ENCODE assay signal across 13 cellular contexts in genomic region chr21:17921579-17922530, GRCh38.
DNase-seq lines count a peak whose midpoint lies in the region; ATAC-seq and TF ChIP-seq lines count a peak whose summit lies in the region.
"Had no signal": no experiment of that assay in that cellular context is flagged by ENCODE, and none has a peak within 500 bp of the region (broad histone marks: within the 10 kb centered on the region; RNA-seq: fewer than 3 reads in every experiment).

No MANE protein-coding gene starts in this region.

- 44 to 56% methylated on average over 2 of the region's 2 CpGs for WGBS in testis, 2 donors

- ATAC-seq in foreskin keratinocyte (peak; percentile 97), GM21381 (IDR thresholded peaks at IDR 0.05; ENCODE audit: unreplicated experiment) (no peak), HG02759 (IDR thresholded peaks at IDR 0.05; ENCODE audit: unreplicated experiment) (no peak)
- ATAC-seq: WTC11 had no signal

- TF ChIP-seq CTCF in foreskin keratinocyte (conservative IDR thresholded peaks at IDR 0.05) (no peak), testis (IDR thresholded peaks at IDR 0.05) (no peak)

- no peaks in the 10 kb centered on the region for H3K36me3 ChIP-seq in testis (ENCODE audit: low read depth, missing control alignments)

- intact Hi-C loops in testis (cut with DNase I; ENCODE audit: low total_unique reads) = no loop called here

- no peak for TF ChIP-seq POLR2A in testis (IDR thresholded peaks at IDR 0.05)

- H3K4me1 ChIP-seq in foreskin keratinocyte (peaks cover 18% of the 10 kb centered on the region), testis (peaks cover 10% of the 10 kb centered on the region)

- peak overlapping the region; percentile 81 for H3K27ac ChIP-seq in foreskin keratinocyte
- H3K27ac ChIP-seq in testis = no peak overlapping the region

- no peaks in the 10 kb centered on the region for H3K9me3 ChIP-seq in testis

- DNase-seq in NCI-H1105 (lab: John Stamatoyannopoulos, UW) = peak; percentile 2
- DNase-seq in NCI-H1105 treated with DMSO at 0.1 percent for 48 hours (lab: John Stamatoyannopoulos, UW) = no peak
- peak; percentile 13 for DNase-seq in SW480 (ENCODE audit: low spot score)
- peak; percentile 93 to 98 for DNase-seq in foreskin keratinocyte
- peak; percentile 46 for DNase-seq in testis
- DNase-seq in activated naive CD4-positive, alpha-beta T cell treated with Interleukin-2 at 50 U/mL for 16 hours = no peak
- DNase-seq: 8988T; activated effector memory CD4-positive, alpha-beta T cell treated with Interleukin-2 at 50 U/mL for 16 hours; Kasumi-1 had no signal

- no peak overlapping the region for H3K4me3 ChIP-seq in testis
- H3K4me3 ChIP-seq: skin epidermis had no signal

- H3K27me3 ChIP-seq in foreskin keratinocyte = no peaks in the 10 kb centered on the region
- H3K27me3 ChIP-seq in testis = no peaks in the 10 kb centered on the region

Comparison
In these comparisons a context has a peak if more than half of its experiments do, and no peak if none do; other contexts are left out.
1. DNase-seq: peak in NCI-H1105 (single experiment), SW480 (single experiment), foreskin keratinocyte (2 of 2) and testis (single experiment); none in NCI-H1105 treated with DMSO at 0.1 percent for 48 hours (single experiment) and activated naive CD4-positive, alpha-beta T cell treated with Interleukin-2 at 50 U/mL for 16 hours (single experiment).